ENCODE assay signal across 1 cellular context in the genomic region with DNA sequence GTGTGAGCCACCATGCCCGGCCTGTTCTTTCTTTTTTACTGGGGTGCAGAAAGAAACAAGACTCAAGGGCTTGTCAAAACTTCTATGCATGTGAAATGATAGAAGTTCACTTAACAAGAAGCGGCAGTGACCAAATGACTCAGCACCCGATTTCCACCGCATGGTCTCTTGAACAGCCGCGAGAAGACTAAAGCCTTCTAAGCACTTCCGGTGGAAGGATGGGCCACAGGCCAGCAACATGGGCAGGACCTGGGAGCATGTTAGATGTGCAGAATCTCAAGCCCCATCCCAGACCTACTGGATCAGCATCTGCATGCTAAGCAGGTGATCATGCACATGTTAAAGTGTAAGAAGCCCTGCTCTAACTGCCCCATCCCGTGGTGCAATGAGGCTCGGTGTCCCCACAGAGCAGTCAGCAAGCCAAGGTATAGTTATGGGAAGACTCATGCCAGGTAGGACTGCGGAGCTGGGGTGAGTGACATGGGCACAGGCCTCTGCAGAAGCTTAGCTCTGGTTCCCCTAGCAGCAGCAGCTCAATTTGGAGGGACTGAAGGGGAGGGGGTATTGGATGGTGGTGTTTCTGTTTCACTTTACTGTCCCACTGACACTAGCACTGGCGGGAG.
A peak's percentile ranks its signal among the peaks of the same experiment; 100 is the strongest.
TF ChIP-seq lines count a peak whose summit lies in the region.

No MANE protein-coding gene starts in this region.

TF ChIP-seq in K562, 482 proteins besides CTCF, POLR2A, EP300 and RAD21 (continued from another document and continues in another):
- peak; percentile 70 for TF ChIP-seq MGA (IDR thresholded peaks at IDR 0.05)
- TF ChIP-seq BACH1 (tag; IDR thresholded peaks at IDR 0.05) = no peak
- TF ChIP-seq CCAR2 (IDR thresholded peaks at IDR 0.05; ENCODE audit: low read depth, low read length) = no peak
- peak; percentile 33; the same call in 1 of the 2 replicates for TF ChIP-seq MAFF (IDR thresholded peaks at IDR 0.05; ENCODE audit: low read length)
- no peak for TF ChIP-seq ELF4 (CRISPR knock-in tag; IDR thresholded peaks at IDR 0.05)
- no peak for TF ChIP-seq ARNT (IDR thresholded peaks at IDR 0.05)
- TF ChIP-seq, protein P1, sequence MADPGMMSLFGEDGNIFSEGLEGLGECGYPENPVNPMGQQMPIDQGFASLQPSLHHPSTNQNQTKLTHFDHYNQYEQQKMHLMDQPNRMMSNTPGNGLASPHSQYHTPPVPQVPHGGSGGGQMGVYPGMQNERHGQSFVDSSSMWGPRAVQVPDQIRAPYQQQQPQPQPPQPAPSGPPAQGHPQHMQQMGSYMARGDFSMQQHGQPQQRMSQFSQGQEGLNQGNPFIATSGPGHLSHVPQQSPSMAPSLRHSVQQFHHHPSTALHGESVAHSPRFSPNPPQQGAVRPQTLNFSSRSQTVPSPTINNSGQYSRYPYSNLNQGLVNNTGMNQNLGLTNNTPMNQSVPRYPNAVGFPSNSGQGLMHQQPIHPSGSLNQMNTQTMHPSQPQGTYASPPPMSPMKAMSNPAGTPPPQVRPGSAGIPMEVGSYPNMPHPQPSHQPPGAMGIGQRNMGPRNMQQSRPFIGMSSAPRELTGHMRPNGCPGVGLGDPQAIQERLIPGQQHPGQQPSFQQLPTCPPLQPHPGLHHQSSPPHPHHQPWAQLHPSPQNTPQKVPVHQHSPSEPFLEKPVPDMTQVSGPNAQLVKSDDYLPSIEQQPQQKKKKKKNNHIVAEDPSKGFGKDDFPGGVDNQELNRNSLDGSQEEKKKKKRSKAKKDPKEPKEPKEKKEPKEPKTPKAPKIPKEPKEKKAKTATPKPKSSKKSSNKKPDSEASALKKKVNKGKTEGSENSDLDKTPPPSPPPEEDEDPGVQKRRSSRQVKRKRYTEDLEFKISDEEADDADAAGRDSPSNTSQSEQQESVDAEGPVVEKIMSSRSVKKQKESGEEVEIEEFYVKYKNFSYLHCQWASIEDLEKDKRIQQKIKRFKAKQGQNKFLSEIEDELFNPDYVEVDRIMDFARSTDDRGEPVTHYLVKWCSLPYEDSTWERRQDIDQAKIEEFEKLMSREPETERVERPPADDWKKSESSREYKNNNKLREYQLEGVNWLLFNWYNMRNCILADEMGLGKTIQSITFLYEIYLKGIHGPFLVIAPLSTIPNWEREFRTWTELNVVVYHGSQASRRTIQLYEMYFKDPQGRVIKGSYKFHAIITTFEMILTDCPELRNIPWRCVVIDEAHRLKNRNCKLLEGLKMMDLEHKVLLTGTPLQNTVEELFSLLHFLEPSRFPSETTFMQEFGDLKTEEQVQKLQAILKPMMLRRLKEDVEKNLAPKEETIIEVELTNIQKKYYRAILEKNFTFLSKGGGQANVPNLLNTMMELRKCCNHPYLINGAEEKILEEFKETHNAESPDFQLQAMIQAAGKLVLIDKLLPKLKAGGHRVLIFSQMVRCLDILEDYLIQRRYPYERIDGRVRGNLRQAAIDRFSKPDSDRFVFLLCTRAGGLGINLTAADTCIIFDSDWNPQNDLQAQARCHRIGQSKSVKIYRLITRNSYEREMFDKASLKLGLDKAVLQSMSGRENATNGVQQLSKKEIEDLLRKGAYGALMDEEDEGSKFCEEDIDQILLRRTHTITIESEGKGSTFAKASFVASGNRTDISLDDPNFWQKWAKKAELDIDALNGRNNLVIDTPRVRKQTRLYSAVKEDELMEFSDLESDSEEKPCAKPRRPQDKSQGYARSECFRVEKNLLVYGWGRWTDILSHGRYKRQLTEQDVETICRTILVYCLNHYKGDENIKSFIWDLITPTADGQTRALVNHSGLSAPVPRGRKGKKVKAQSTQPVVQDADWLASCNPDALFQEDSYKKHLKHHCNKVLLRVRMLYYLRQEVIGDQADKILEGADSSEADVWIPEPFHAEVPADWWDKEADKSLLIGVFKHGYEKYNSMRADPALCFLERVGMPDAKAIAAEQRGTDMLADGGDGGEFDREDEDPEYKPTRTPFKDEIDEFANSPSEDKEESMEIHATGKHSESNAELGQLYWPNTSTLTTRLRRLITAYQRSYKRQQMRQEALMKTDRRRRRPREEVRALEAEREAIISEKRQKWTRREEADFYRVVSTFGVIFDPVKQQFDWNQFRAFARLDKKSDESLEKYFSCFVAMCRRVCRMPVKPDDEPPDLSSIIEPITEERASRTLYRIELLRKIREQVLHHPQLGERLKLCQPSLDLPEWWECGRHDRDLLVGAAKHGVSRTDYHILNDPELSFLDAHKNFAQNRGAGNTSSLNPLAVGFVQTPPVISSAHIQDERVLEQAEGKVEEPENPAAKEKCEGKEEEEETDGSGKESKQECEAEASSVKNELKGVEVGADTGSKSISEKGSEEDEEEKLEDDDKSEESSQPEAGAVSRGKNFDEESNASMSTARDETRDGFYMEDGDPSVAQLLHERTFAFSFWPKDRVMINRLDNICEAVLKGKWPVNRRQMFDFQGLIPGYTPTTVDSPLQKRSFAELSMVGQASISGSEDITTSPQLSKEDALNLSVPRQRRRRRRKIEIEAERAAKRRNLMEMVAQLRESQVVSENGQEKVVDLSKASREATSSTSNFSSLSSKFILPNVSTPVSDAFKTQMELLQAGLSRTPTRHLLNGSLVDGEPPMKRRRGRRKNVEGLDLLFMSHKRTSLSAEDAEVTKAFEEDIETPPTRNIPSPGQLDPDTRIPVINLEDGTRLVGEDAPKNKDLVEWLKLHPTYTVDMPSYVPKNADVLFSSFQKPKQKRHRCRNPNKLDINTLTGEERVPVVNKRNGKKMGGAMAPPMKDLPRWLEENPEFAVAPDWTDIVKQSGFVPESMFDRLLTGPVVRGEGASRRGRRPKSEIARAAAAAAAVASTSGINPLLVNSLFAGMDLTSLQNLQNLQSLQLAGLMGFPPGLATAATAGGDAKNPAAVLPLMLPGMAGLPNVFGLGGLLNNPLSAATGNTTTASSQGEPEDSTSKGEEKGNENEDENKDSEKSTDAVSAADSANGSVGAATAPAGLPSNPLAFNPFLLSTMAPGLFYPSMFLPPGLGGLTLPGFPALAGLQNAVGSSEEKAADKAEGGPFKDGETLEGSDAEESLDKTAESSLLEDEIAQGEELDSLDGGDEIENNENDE (IDR thresholded peaks at IDR 0.05; ENCODE audit: low read depth, low read length) = no peak
- peak; percentile 57; the same call in 1 of the 2 replicates for TF ChIP-seq MAFG (tag; conservative IDR thresholded peaks at IDR 0.05)
- no peak for TF ChIP-seq NFIC (IDR thresholded peaks at IDR 0.05)
- TF ChIP-seq ILF3 (IDR thresholded peaks at IDR 0.05; ENCODE audit: borderline replicate concordance) = no peak
- no peak for TF ChIP-seq NR2C1 (IDR thresholded peaks at IDR 0.05)
- no peak for TF ChIP-seq NR2C1 (tag; IDR thresholded peaks at IDR 0.05)
- no peak for TF ChIP-seq RHOXF2B (CRISPR knock-in tag; conservative IDR thresholded peaks at IDR 0.05)
- no peak for TF ChIP-seq HMG20A (CRISPR knock-in tag; conservative IDR thresholded peaks at IDR 0.05)
- no peak for TF ChIP-seq ZNF347 (CRISPR knock-in tag; IDR thresholded peaks at IDR 0.05; ENCODE audit: low read depth)
- TF ChIP-seq RBM34 (IDR thresholded peaks at IDR 0.05; ENCODE audit: borderline replicate concordance, insufficient read depth, low read length) = no peak
- TF ChIP-seq ZC3H11A (IDR thresholded peaks at IDR 0.05; ENCODE audit: low read depth, low read length) = no peak
- TF ChIP-seq, protein P2, sequence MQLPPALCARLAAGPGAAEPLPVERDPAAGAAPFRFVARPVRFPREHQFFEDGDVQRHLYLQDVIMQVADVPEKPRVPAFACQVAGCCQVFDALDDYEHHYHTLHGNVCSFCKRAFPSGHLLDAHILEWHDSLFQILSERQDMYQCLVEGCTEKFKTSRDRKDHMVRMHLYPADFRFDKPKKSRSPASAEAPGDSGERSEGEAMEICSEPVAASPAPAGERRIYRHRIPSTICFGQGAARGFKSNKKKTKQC (CRISPR knock-in tag; IDR thresholded peaks at IDR 0.05) = no peak
- TF ChIP-seq ZNF174 (CRISPR knock-in tag; IDR thresholded peaks at IDR 0.05) = no peak
- TF ChIP-seq ZNF184 (CRISPR knock-in tag; IDR thresholded peaks at IDR 0.05) = no peak
- no peak for TF ChIP-seq ZNF644 (tag; IDR thresholded peaks at IDR 0.05; ENCODE audit: low read depth)
- no peak for TF ChIP-seq YY1 (IDR thresholded peaks at IDR 0.05; ENCODE audit: borderline replicate concordance in 1 of 3, control insufficient read depth in 1 of 3, extremely low read depth in 1 of 3, insufficient read depth in 3 of 3, insufficient read length in 1 of 3, insufficient replicate concordance in 2 of 3, low read depth in 1 of 3, low read length in 2 of 3)
- no peak for TF ChIP-seq ZFP36 (IDR thresholded peaks at IDR 0.05; ENCODE audit: low read depth, low read length, partially characterized antibody)
- TF ChIP-seq MYC (IDR thresholded peaks at IDR 0.05; ENCODE audit: low read depth, low read length) = peak; percentile 39; the same call in 1 of the 2 replicates
- TF ChIP-seq MYC (CRISPR knock-in tag; IDR thresholded peaks at IDR 0.05; ENCODE audit: borderline replicate concordance, low read depth) = no peak
- TF ChIP-seq E2F1 (CRISPR knock-in tag; IDR thresholded peaks at IDR 0.05) = no peak
- TF ChIP-seq SRF (CRISPR knock-in tag; IDR thresholded peaks at IDR 0.05) = peak in 1 of 2 experiments; percentile 88; a peak in 2 of 4 replicates
- peak; percentile 75 for TF ChIP-seq C11orf30 (IDR thresholded peaks at IDR 0.05; ENCODE audit: low read depth)
- peak; percentile 61 for TF ChIP-seq GABPA (tag; conservative IDR thresholded peaks at IDR 0.05; ENCODE audit: low read depth)
- TF ChIP-seq SMAD4 (CRISPR knock-in tag; conservative IDR thresholded peaks at IDR 0.05) = no peak
- TF ChIP-seq CREB1 (IDR thresholded peaks at IDR 0.05) = no peak
- no peak for TF ChIP-seq CREB1 (CRISPR knock-in tag; IDR thresholded peaks at IDR 0.05)
- no peak for TF ChIP-seq HDAC2 (IDR thresholded peaks at IDR 0.05)
- TF ChIP-seq TCF7L2 (IDR thresholded peaks at IDR 0.05; ENCODE audit: low read depth, low read length) = no peak
- no peak for TF ChIP-seq PCBP1 (IDR thresholded peaks at IDR 0.05; ENCODE audit: low read depth, low read length, poor library complexity, severe bottlenecking)
